Comparison of ENCODE assay signal across 23 cellular contexts in genomic region chr13:75818181-75819110, GRCh38.
"Had no signal": no experiment of that assay in that cellular context is flagged by ENCODE, and none has a peak within 500 bp of the region (broad histone marks: within the 10 kb centered on the region; RNA-seq: fewer than 3 reads in every experiment).

No MANE protein-coding gene starts in this region.

- ATAC-seq: activated CD4-positive, alpha-beta T cell treated with anti-CD3 and anti-CD28 coated beads for 36 hours; gastroesophageal sphincter; left lung; natural killer cell treated with Interleukin-12 subunit alpha and Interleukin-12 subunit beta and Interleukin-15 and Interleukin-18, amount 100 ng/mL, for 72 hours; right lobe of liver; stimulated activated effector memory CD8-positive, alpha-beta T cell treated with anti-CD3 and anti-CD28 coated beads, Interleukin-12 subunit alpha, Interleukin-12 subunit beta, amount 100 ng/mL, for 72 hours; stimulated activated naive CD8-positive, alpha-beta T cell treated with anti-CD3 and anti-CD28 coated beads, Interleukin-15, amount 100 ng/mL, for 72 hours had no signal

- H3K4me1 ChIP-seq: breast epithelium, colonic mucosa, gastroesophageal sphincter, left lung, prostate gland, right lobe of liver had no signal

- H3K27me3 ChIP-seq: breast epithelium, colonic mucosa, esophagus muscularis mucosa, gastroesophageal sphincter, left lung, right lobe of liver, tibial artery had no signal

- H3K36me3 ChIP-seq: breast epithelium, colonic mucosa, prostate gland had no signal

- H3K27ac ChIP-seq: breast epithelium, colonic mucosa, esophagus muscularis mucosa, gastroesophageal sphincter, left lung, right lobe of liver, tibial artery had no signal

- H3K9me3 ChIP-seq: breast epithelium, colonic mucosa, esophagus muscularis mucosa, gastroesophageal sphincter, left lung, prostate gland, right lobe of liver, tibial artery had no signal

- DNase-seq: activated B cell treated with CpG ODN at 0.5 μM for 24 hours; activated CD4-positive, alpha-beta memory T cell treated with anti-CD3 and anti-CD28 coated beads for 36 hours; activated CD4-positive, alpha-beta T cell treated with anti-CD3 and anti-CD28 coated beads for 36 hours; activated effector memory CD4-positive, alpha-beta T cell treated with Interleukin-2 at 50 U/mL for 16 hours; activated naive CD4-positive, alpha-beta T cell treated with anti-CD3 and anti-CD28 coated beads for 36 hours; activated naive CD8-positive, alpha-beta T cell treated with anti-CD3 and anti-CD28 coated beads, Interleukin-2, amount 10 ng/mL, durations not matched to agents 7 days and 5 days; activated T-cell treated with anti-CD3 and anti-CD28 coated beads, Interleukin-2, amount 50 U/mL, for 48 hours; amniotic stem cell; colonic mucosa; head of caudate nucleus; left lung; mammary epithelial cell; right lobe of liver; small intestine; stimulated activated CD4-positive, alpha-beta T cell treated with anti-CD3 and anti-CD28 coated beads, Interleukin-2, amount 100 ng/mL, for 24 hours; stimulated activated naive CD8-positive, alpha-beta T cell treated with anti-CD3 and anti-CD28 coated beads, Interleukin-15, amount 100 ng/mL, for 72 hours; tibial artery had no signal

- H3K4me3 ChIP-seq: breast epithelium, colonic mucosa, esophagus muscularis mucosa, gastroesophageal sphincter, left lung, prostate gland, right lobe of liver, tibial artery had no signal
